Comparison of ENCODE assay signal across 1 cellular context in the genomic region with DNA sequence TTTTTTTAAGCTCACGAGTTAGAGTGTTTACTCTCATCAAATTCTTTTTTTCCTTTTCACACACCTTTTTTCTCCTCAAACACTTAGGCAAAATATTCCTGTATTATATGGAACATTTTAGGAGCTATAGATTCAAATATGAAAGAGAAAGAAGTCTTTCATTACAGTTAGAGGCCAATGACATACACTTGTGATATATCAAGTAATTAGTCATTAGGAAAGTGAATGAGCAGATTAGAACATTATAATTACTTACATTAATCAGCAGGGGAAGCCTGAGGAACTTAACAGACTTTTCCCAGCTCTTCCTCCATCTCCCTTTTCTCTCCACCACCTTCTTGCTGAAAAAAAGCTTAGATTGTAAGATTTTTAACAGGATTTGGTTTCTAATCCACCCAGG.
TF ChIP-seq lines count a peak whose summit lies in the region.

No MANE protein-coding gene starts in this region.

TF ChIP-seq in HepG2, 621 proteins besides CTCF, POLR2A, EP300 and RAD21:
- TF ChIP-seq ZFP36L1 (CRISPR knock-in tag; IDR thresholded peaks at IDR 0.05) (no peak), ARID5B (CRISPR knock-in tag; IDR thresholded peaks at IDR 0.05) (no peak), ZNF770 (CRISPR knock-in tag; IDR thresholded peaks at IDR 0.05) (no peak), SMC3 (IDR thresholded peaks at IDR 0.05; ENCODE audit: low read length) (no peak), POLR2AphosphoS5 (IDR thresholded peaks at IDR 0.05; ENCODE audit: low read depth, low read length) (peak; percentile 37), NFAT5 (CRISPR knock-in tag; IDR thresholded peaks at IDR 0.05) (no peak), RNF2 (conservative IDR thresholded peaks at IDR 0.05; ENCODE audit: low read depth) (no peak), ZSCAN31 (CRISPR knock-in tag; IDR thresholded peaks at IDR 0.05; ENCODE audit: low read depth) (no peak)
- TF ChIP-seq, protein P1, sequence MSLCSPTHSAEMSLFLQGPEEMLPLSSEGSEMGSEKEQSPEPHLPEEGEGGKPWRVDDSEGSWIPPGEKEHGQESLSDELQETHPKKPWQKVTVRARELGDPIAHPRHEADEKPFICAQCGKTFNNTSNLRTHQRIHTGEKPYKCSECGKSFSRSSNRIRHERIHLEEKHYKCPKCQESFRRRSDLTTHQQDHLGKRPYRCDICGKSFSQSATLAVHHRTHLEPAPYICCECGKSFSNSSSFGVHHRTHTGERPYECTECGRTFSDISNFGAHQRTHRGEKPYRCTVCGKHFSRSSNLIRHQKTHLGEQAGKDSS (CRISPR knock-in tag; IDR thresholded peaks at IDR 0.05; ENCODE audit: borderline replicate concordance, low read depth): no peak
TF ChIP-seq in HepG2: peak in this region for 1.
